Comparison of ENCODE assay signal across 12 cellular contexts in genomic region chr4:89898304-89898716, GRCh38. TPM values are rescaled to one million over a fixed set of nuclear protein-coding genes. Genes with fewer than 3 reads are reported as not detected.
DNase-seq lines count a peak whose midpoint lies in the region; ATAC-seq, FAIRE-seq and TF ChIP-seq lines count a peak whose summit lies in the region.
"Had no signal": no experiment of that assay in that cellular context is flagged by ENCODE, and none has a peak within 500 bp of the region (broad histone marks: within the 10 kb centered on the region; RNA-seq: fewer than 3 reads in every experiment).

No MANE protein-coding gene starts in this region.

- TF ChIP-seq CTCF in lower lobe of right lung (IDR thresholded peaks at IDR 0.05): no peak

- H3K27me3 ChIP-seq in lower lobe of right lung (ENCODE audit: low read depth): no peaks in the 10 kb centered on the region

- DNase-seq in GM18507 (ENCODE audit: extremely low spot score, insufficient read length, low read depth) (no peak), lower lobe of right lung (no peak), iPS-NIHi7 (ENCODE audit: extremely low spot score) (no peak), OCI-M1 (lab: John Stamatoyannopoulos, UW) (no peak), foreskin melanocyte (no peak)
- DNase-seq in effector CD4-positive, alpha-beta T cell: no peak
- DNase-seq: activated gamma-delta T cell, NCI-H69 had no signal

- peak overlapping the region; percentile 7 for H3K4me3 ChIP-seq in lower lobe of right lung
- H3K4me3 ChIP-seq: K562 had no signal

- no peaks in the 10 kb centered on the region for H3K4me1 ChIP-seq in lower lobe of right lung

- H3K9me3 ChIP-seq in lower lobe of right lung: no peaks in the 10 kb centered on the region

- peak; percentile 79 for FAIRE-seq in GM18507 (lab: Jason Lieb, UNC)
- FAIRE-seq: D721Med, K562 had no signal

- ATAC-seq in GM21360 (IDR thresholded peaks at IDR 0.05; ENCODE audit: unreplicated experiment): peak; percentile 51
- peak; percentile 58 for ATAC-seq in HG03378 (IDR thresholded peaks at IDR 0.05; ENCODE audit: unreplicated experiment)
- ATAC-seq in lower lobe of right lung: peak; percentile 66 to 87
- ATAC-seq: K562 had no signal

- H3K36me3 ChIP-seq in lower lobe of right lung: no peaks in the 10 kb centered on the region

- no peak overlapping the region for H3K27ac ChIP-seq in lower lobe of right lung

- intact Hi-C loops in lower lobe of right lung (cut with DNase I): no loop called here

RNA-seq across cellular contexts. Expression of gene MMRN1, which starts 3.7 kb away (rescaled TPM):
- 42.6 TPM for total RNA-seq in lower lobe of right lung
